Comparison of ENCODE assay signal across 1 cellular context in genomic region chr21:35438643-35439404, GRCh38.
TF ChIP-seq lines count a peak whose summit lies in the region.

No MANE protein-coding gene starts in this region.

TF ChIP-seq in GM12878, 131 proteins besides CTCF, POLR2A, EP300 and RAD21:
- TF ChIP-seq BHLHE40 (IDR thresholded peaks at IDR 0.05; ENCODE audit: borderline replicate concordance in 1 of 2, low read depth in 2 of 2, low read length in 1 of 2) (no peak), EZH2 (IDR thresholded peaks at IDR 0.05; ENCODE audit: borderline replicate concordance, control insufficient read depth, low read depth, low read length) (no peak), ZNF592 (IDR thresholded peaks at IDR 0.05) (no peak), FOXM1 (IDR thresholded peaks at IDR 0.05; ENCODE audit: low read depth, low read length) (no peak), SRF (IDR thresholded peaks at IDR 0.05; ENCODE audit: low read depth in 2 of 2, low read length in 2 of 2) (no peak), IRF3 (IDR thresholded peaks at IDR 0.05) (no peak), NFIC (IDR thresholded peaks at IDR 0.05; ENCODE audit: low read depth, low read length) (no peak), ZNF274 (IDR thresholded peaks at IDR 0.05; ENCODE audit: insufficient read depth, insufficient read length) (no peak), EGR1 (IDR thresholded peaks at IDR 0.05; ENCODE audit: borderline replicate concordance in 1 of 2, low read depth in 2 of 2, low read length in 2 of 2) (no peak), IRF4 (IDR thresholded peaks at IDR 0.05; ENCODE audit: low read depth, low read length) (peak; percentile 71; the same call in 1 of the 2 replicates), RUNX3 (IDR thresholded peaks at IDR 0.05; ENCODE audit: low read length) (0 out of 2 replicates have a peak, but pooled peaks have one; percentile 5), TBL1XR1 (IDR thresholded peaks at IDR 0.05; ENCODE audit: low read depth, low read length) (no peak), MEF2A (IDR thresholded peaks at IDR 0.05; ENCODE audit: insufficient read depth, low read depth, low read length) (no peak), SPI1 (IDR thresholded peaks at IDR 0.05; ENCODE audit: borderline replicate concordance, insufficient read depth, low read depth, low read length) (peak; percentile 87), IKZF2 (IDR thresholded peaks at IDR 0.05) (peak; percentile 17 to 32; a peak in 1 of 4 replicates)
TF ChIP-seq in GM12878: peak in this region for 4.
